1 cellular context compared by ENCODE assay signal in the genomic region with DNA sequence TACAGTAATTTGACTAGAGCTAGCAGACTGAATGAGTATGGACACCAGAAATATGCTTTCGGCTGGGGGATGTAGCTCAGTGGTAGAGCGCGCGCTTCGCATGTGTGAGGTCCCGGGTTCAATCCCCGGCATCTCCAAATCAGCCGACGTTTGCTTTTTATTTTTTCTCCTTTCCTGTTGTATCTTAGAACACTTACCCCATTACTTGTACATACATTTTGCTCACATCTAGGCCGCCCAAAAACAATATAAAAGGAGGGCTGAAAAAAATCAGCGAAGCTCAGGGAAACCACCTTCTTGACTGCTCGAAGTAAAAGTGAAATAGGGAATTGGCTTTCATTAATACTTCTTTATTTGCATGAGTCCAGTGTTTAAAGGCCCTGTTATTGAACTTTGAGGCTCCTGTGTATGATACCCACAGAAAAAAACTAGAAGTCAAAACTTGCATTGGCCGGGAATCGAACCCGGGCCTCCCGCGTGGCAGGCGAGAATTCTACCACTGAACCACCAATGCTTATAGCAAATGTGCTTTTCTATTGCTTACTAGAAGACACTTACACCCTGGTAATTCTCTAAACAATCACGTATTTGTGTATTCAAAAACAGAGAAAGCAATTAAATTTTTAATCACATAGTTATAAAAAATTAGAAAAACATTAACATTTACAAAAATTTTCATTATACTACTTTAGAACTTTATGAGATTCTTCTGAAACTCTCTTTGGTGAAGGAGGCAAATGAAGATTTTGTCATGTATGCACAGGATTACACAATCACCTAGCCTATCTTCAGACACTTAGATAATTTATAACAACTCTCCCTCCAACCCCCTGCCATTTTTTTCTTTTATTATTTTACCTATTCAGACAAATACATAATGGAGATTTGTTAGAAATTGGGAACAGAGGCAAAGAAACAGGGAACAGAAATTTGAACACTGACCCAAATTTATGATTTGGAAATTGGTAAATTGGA.
TF ChIP-seq lines count a peak whose summit lies in the region.

No MANE protein-coding gene starts in this region.

TF ChIP-seq in H1, 55 proteins besides CTCF, POLR2A, EP300 and RAD21 (continued from another document):
- peak; percentile 64; the same call in 1 of the 2 replicates for TF ChIP-seq TEAD4 (IDR thresholded peaks at IDR 0.05; ENCODE audit: low read depth, low read length)
- no peak for TF ChIP-seq SP2 (IDR thresholded peaks at IDR 0.05; ENCODE audit: low read length)
- peak; percentile 65 for TF ChIP-seq TAF7 (optimal IDR thresholded peaks at IDR 0.05; ENCODE audit: borderline replicate concordance, low read depth, low read length)
- no peak for TF ChIP-seq NANOG (IDR thresholded peaks at IDR 0.05; ENCODE audit: insufficient read depth, low read depth, low read length, poor library complexity, severe bottlenecking)
- TF ChIP-seq JUND (IDR thresholded peaks at IDR 0.05; ENCODE audit: low read length), result no peak
- peak; percentile 76; the same call in 1 of the 2 replicates for TF ChIP-seq MAFK (IDR thresholded peaks at IDR 0.05; ENCODE audit: low read depth, low read length)
- TF ChIP-seq ZNF274 (IDR thresholded peaks at IDR 0.05; ENCODE audit: borderline replicate concordance, extremely low read depth, low read length), result no peak
- TF ChIP-seq CHD2 (IDR thresholded peaks at IDR 0.05; ENCODE audit: low read length), result no peak
- no peak for TF ChIP-seq CREB1 (IDR thresholded peaks at IDR 0.05)
- TF ChIP-seq EGR1 (IDR thresholded peaks at IDR 0.05; ENCODE audit: borderline replicate concordance, low read depth, low read length), result no peak
- TF ChIP-seq TBP (IDR thresholded peaks at IDR 0.05; ENCODE audit: low read depth, low read length), result peak; percentile 99
- no peak for TF ChIP-seq SUZ12 (IDR thresholded peaks at IDR 0.05; ENCODE audit: low read length)
- TF ChIP-seq, protein P1, sequence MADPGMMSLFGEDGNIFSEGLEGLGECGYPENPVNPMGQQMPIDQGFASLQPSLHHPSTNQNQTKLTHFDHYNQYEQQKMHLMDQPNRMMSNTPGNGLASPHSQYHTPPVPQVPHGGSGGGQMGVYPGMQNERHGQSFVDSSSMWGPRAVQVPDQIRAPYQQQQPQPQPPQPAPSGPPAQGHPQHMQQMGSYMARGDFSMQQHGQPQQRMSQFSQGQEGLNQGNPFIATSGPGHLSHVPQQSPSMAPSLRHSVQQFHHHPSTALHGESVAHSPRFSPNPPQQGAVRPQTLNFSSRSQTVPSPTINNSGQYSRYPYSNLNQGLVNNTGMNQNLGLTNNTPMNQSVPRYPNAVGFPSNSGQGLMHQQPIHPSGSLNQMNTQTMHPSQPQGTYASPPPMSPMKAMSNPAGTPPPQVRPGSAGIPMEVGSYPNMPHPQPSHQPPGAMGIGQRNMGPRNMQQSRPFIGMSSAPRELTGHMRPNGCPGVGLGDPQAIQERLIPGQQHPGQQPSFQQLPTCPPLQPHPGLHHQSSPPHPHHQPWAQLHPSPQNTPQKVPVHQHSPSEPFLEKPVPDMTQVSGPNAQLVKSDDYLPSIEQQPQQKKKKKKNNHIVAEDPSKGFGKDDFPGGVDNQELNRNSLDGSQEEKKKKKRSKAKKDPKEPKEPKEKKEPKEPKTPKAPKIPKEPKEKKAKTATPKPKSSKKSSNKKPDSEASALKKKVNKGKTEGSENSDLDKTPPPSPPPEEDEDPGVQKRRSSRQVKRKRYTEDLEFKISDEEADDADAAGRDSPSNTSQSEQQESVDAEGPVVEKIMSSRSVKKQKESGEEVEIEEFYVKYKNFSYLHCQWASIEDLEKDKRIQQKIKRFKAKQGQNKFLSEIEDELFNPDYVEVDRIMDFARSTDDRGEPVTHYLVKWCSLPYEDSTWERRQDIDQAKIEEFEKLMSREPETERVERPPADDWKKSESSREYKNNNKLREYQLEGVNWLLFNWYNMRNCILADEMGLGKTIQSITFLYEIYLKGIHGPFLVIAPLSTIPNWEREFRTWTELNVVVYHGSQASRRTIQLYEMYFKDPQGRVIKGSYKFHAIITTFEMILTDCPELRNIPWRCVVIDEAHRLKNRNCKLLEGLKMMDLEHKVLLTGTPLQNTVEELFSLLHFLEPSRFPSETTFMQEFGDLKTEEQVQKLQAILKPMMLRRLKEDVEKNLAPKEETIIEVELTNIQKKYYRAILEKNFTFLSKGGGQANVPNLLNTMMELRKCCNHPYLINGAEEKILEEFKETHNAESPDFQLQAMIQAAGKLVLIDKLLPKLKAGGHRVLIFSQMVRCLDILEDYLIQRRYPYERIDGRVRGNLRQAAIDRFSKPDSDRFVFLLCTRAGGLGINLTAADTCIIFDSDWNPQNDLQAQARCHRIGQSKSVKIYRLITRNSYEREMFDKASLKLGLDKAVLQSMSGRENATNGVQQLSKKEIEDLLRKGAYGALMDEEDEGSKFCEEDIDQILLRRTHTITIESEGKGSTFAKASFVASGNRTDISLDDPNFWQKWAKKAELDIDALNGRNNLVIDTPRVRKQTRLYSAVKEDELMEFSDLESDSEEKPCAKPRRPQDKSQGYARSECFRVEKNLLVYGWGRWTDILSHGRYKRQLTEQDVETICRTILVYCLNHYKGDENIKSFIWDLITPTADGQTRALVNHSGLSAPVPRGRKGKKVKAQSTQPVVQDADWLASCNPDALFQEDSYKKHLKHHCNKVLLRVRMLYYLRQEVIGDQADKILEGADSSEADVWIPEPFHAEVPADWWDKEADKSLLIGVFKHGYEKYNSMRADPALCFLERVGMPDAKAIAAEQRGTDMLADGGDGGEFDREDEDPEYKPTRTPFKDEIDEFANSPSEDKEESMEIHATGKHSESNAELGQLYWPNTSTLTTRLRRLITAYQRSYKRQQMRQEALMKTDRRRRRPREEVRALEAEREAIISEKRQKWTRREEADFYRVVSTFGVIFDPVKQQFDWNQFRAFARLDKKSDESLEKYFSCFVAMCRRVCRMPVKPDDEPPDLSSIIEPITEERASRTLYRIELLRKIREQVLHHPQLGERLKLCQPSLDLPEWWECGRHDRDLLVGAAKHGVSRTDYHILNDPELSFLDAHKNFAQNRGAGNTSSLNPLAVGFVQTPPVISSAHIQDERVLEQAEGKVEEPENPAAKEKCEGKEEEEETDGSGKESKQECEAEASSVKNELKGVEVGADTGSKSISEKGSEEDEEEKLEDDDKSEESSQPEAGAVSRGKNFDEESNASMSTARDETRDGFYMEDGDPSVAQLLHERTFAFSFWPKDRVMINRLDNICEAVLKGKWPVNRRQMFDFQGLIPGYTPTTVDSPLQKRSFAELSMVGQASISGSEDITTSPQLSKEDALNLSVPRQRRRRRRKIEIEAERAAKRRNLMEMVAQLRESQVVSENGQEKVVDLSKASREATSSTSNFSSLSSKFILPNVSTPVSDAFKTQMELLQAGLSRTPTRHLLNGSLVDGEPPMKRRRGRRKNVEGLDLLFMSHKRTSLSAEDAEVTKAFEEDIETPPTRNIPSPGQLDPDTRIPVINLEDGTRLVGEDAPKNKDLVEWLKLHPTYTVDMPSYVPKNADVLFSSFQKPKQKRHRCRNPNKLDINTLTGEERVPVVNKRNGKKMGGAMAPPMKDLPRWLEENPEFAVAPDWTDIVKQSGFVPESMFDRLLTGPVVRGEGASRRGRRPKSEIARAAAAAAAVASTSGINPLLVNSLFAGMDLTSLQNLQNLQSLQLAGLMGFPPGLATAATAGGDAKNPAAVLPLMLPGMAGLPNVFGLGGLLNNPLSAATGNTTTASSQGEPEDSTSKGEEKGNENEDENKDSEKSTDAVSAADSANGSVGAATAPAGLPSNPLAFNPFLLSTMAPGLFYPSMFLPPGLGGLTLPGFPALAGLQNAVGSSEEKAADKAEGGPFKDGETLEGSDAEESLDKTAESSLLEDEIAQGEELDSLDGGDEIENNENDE (IDR thresholded peaks at IDR 0.05; ENCODE audit: insufficient replicate concordance, low read length), result peak; percentile 28
- TF ChIP-seq, protein P2, sequence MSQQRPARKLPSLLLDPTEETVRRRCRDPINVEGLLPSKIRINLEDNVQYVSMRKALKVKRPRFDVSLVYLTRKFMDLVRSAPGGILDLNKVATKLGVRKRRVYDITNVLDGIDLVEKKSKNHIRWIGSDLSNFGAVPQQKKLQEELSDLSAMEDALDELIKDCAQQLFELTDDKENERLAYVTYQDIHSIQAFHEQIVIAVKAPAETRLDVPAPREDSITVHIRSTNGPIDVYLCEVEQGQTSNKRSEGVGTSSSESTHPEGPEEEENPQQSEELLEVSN (IDR thresholded peaks at IDR 0.05), result no peak
- TF ChIP-seq KDM5A (IDR thresholded peaks at IDR 0.05; ENCODE audit: low read length), result no peak
- no peak for TF ChIP-seq FOSL1 (IDR thresholded peaks at IDR 0.05; ENCODE audit: insufficient read depth, low read depth, low read length)
- TF ChIP-seq RBBP5 (IDR thresholded peaks at IDR 0.05; ENCODE audit: borderline replicate concordance, low read depth, low read length), result 0 out of 2 replicates have a peak, but pooled peaks have one; percentile 17
- TF ChIP-seq KDM1A (IDR thresholded peaks at IDR 0.05; ENCODE audit: borderline replicate concordance, low read length), result no peak
- no peak for TF ChIP-seq RXRA (IDR thresholded peaks at IDR 0.05; ENCODE audit: insufficient read depth, low read depth, low read length)
- peak in 1 of 2 experiments; percentile 54; a peak in 1 of 4 replicates for TF ChIP-seq HDAC2 (IDR thresholded peaks at IDR 0.05; ENCODE audit: borderline replicate concordance in 1 of 2, low read depth in 2 of 2, low read length in 2 of 2)
- TF ChIP-seq NRF1 (IDR thresholded peaks at IDR 0.05; ENCODE audit: low read depth, low read length), result peak; percentile 31; the same call in 1 of the 2 replicates
- TF ChIP-seq, protein P3, sequence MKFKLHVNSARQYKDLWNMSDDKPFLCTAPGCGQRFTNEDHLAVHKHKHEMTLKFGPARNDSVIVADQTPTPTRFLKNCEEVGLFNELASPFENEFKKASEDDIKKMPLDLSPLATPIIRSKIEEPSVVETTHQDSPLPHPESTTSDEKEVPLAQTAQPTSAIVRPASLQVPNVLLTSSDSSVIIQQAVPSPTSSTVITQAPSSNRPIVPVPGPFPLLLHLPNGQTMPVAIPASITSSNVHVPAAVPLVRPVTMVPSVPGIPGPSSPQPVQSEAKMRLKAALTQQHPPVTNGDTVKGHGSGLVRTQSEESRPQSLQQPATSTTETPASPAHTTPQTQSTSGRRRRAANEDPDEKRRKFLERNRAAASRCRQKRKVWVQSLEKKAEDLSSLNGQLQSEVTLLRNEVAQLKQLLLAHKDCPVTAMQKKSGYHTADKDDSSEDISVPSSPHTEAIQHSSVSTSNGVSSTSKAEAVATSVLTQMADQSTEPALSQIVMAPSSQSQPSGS (IDR thresholded peaks at IDR 0.05; ENCODE audit: low read length), result peak; percentile 83
- no peak for TF ChIP-seq SIX5 (IDR thresholded peaks at IDR 0.05; ENCODE audit: low read depth, low read length)
- peak; percentile 96 for TF ChIP-seq ASH2L (IDR thresholded peaks at IDR 0.05; ENCODE audit: low read length)
- no peak for TF ChIP-seq RFX5 (IDR thresholded peaks at IDR 0.05; ENCODE audit: borderline replicate concordance, low read depth, low read length)
